Comparison of ENCODE assay signal across 26 cellular contexts in the genomic region with DNA sequence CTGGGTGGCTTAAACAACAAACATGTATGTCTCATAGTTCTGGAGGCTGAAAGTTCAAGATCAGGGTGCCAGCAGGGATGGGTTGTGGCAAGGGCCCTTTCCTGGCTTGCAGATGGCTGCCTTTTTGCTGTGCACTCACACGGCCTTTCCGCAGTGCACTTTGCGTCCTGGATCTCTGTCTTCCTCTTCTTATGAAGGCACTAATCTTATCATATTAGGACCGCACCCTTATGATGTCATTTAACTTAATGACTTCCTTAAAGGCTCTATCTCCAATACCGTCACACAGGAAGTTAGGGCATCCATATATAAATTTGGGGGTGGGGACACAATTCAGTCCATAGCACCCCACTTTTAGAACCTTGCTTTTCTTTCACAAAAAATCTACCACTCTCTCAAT.
"Had no signal": no experiment of that assay in that cellular context is flagged by ENCODE, and none has a peak within 500 bp of the region (broad histone marks: within the 10 kb centered on the region; RNA-seq: fewer than 3 reads in every experiment).

No MANE protein-coding gene starts in this region.

- H3K27me3 ChIP-seq: colonic mucosa, esophagus muscularis mucosa, foreskin keratinocyte, gastroesophageal sphincter, heart left ventricle, hepatocyte, pancreas, right lobe of liver, suprapubic skin, transverse colon, vagina had no signal

- DNase-seq: colonic mucosa; effector CD8-positive, alpha-beta T cell; endodermal cell; foreskin keratinocyte; heart left ventricle; kidney; left ventricle myocardium superior; lower lobe of right lung; natural killer cell; pancreas; retina; right lobe of liver; stimulated activated CD4-positive, alpha-beta T cell treated with anti-CD3 and anti-CD28 coated beads, Interleukin-12 subunit alpha, Interleukin-12 subunit beta, amount 100 ng/mL, for 4 hours; stimulated activated CD4-positive, alpha-beta T cell treated with anti-CD3 and anti-CD28 coated beads, Interleukin-1b, Interleukin-23, amount 100 ng/mL, for 48 hours; stimulated activated CD4-positive, alpha-beta T cell treated with anti-CD3 and anti-CD28 coated beads, Interleukin-4, amount 100 ng/mL, for 1 hour; stimulated activated CD8-positive, alpha-beta memory T cell treated with anti-CD3 and anti-CD28 coated beads, Interleukin-4, amount 100 ng/mL, for 48 hours; stimulated activated naive CD4-positive, alpha-beta T cell; stimulated activated naive CD8-positive, alpha-beta T cell treated with anti-CD3 and anti-CD28 coated beads, Interleukin-15, amount 100 ng/mL, for 72 hours; transverse colon had no signal

- H3K4me2 ChIP-seq: hepatocyte, smooth muscle cell had no signal

- H3K4me3 ChIP-seq: colonic mucosa, esophagus muscularis mucosa, gastroesophageal sphincter, heart left ventricle, hepatocyte, lower lobe of right lung, pancreas, right lobe of liver, smooth muscle cell, suprapubic skin, transverse colon, vagina had no signal

- ATAC-seq: foreskin keratinocyte; gastroesophageal sphincter; left ventricle myocardium superior; lower lobe of right lung; natural killer cell; pancreas; right lobe of liver; stimulated activated naive CD8-positive, alpha-beta T cell treated with anti-CD3 and anti-CD28 coated beads, Interleukin-15, amount 100 ng/mL, for 72 hours had no signal

- FAIRE-seq: kidney, pancreas had no signal

- H3K4me1 ChIP-seq: colonic mucosa, pancreas, right lobe of liver, transverse colon had no signal

- H3K79me2 ChIP-seq: hepatocyte had no signal

- H3K27ac ChIP-seq: colonic mucosa, epithelial cell of prostate, esophagus muscularis mucosa, foreskin keratinocyte, gastroesophageal sphincter, heart left ventricle, hepatocyte, lower lobe of right lung, pancreas, right lobe of liver, suprapubic skin, transverse colon, vagina had no signal

- H2AFZ ChIP-seq: hepatocyte had no signal

- H3K36me3 ChIP-seq: colonic mucosa, esophagus muscularis mucosa, gastroesophageal sphincter, heart left ventricle, lower lobe of right lung, pancreas, right lobe of liver, suprapubic skin, transverse colon, vagina had no signal

- H3K9me3 ChIP-seq: colonic mucosa, esophagus muscularis mucosa, lower lobe of right lung, pancreas, right lobe of liver, suprapubic skin, transverse colon, vagina had no signal
